ENCODE assay signal across 1 cellular context in genomic region chr1:100037665-100038400, GRCh38.
A peak's percentile ranks its signal among the peaks of the same experiment; 100 is the strongest.
TF ChIP-seq lines count a peak whose summit lies in the region.

No MANE protein-coding gene starts in this region.

TF ChIP-seq in K562, 482 proteins besides CTCF, POLR2A, EP300 and RAD21 (continued from another document):
- TF ChIP-seq, protein P1, sequence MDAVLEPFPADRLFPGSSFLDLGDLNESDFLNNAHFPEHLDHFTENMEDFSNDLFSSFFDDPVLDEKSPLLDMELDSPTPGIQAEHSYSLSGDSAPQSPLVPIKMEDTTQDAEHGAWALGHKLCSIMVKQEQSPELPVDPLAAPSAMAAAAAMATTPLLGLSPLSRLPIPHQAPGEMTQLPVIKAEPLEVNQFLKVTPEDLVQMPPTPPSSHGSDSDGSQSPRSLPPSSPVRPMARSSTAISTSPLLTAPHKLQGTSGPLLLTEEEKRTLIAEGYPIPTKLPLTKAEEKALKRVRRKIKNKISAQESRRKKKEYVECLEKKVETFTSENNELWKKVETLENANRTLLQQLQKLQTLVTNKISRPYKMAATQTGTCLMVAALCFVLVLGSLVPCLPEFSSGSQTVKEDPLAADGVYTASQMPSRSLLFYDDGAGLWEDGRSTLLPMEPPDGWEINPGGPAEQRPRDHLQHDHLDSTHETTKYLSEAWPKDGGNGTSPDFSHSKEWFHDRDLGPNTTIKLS (IDR thresholded peaks at IDR 0.05; ENCODE audit: borderline replicate concordance, low read depth): no peak
- TF ChIP-seq SREBF2 (CRISPR knock-in tag; IDR thresholded peaks at IDR 0.05) (no peak), SUPT5H (IDR thresholded peaks at IDR 0.05) (peak; percentile 94), MEF2D (tag; conservative IDR thresholded peaks at IDR 0.05; ENCODE audit: low read depth) (no peak), NCOA4 (IDR thresholded peaks at IDR 0.05; ENCODE audit: partially characterized antibody) (no peak), TBP (optimal IDR thresholded peaks at IDR 0.05; ENCODE audit: low read depth, low read length) (peak; percentile 96), TARDBP (IDR thresholded peaks at IDR 0.05) (peak; percentile 82), DACH1 (IDR thresholded peaks at IDR 0.05; ENCODE audit: partially characterized antibody) (no peak), BDP1 (IDR thresholded peaks at IDR 0.05; ENCODE audit: insufficient read depth, insufficient read length) (no peak), MTA3 (IDR thresholded peaks at IDR 0.05; ENCODE audit: borderline replicate concordance) (peak; percentile 89), GATA2 (CRISPR knock-in tag; IDR thresholded peaks at IDR 0.05) (peak; percentile 82), NFIC (IDR thresholded peaks at IDR 0.05) (peak; percentile 46), PCBP2 (IDR thresholded peaks at IDR 0.05; ENCODE audit: low read depth, low read length, poor library complexity, severe bottlenecking) (no peak), TSHZ1 (CRISPR knock-in tag; IDR thresholded peaks at IDR 0.05) (no peak), NEUROD1 (IDR thresholded peaks at IDR 0.05; ENCODE audit: borderline replicate concordance, low read depth, low read length, partially characterized antibody) (peak; percentile 33), RBFOX2 (IDR thresholded peaks at IDR 0.05; ENCODE audit: low read depth, low read length) (peak; percentile 95), MTF1 (CRISPR knock-in tag; IDR thresholded peaks at IDR 0.05; ENCODE audit: borderline replicate concordance) (no peak), POLR2AphosphoS5 (IDR thresholded peaks at IDR 0.05; ENCODE audit: control insufficient read depth, insufficient read depth, low read depth, low read length) (peak; percentile 93), PURB (CRISPR knock-in tag; IDR thresholded peaks at IDR 0.05; ENCODE audit: low read depth) (no peak)
- TF ChIP-seq, protein P2, sequence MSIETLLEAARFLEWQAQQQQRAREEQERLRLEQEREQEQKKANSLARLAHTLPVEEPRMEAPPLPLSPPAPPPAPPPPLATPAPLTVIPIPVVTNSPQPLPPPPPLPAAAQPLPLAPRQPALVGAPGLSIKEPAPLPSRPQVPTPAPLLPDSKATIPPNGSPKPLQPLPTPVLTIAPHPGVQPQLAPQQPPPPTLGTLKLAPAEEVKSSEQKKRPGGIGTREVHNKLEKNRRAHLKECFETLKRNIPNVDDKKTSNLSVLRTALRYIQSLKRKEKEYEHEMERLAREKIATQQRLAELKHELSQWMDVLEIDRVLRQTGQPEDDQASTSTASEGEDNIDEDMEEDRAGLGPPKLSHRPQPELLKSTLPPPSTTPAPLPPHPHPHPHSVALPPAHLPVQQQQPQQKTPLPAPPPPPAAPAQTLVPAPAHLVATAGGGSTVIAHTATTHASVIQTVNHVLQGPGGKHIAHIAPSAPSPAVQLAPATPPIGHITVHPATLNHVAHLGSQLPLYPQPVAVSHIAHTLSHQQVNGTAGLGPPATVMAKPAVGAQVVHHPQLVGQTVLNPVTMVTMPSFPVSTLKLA (conservative IDR thresholded peaks at IDR 0.05): peak; percentile 73 to 89
- TF ChIP-seq, protein P3, sequence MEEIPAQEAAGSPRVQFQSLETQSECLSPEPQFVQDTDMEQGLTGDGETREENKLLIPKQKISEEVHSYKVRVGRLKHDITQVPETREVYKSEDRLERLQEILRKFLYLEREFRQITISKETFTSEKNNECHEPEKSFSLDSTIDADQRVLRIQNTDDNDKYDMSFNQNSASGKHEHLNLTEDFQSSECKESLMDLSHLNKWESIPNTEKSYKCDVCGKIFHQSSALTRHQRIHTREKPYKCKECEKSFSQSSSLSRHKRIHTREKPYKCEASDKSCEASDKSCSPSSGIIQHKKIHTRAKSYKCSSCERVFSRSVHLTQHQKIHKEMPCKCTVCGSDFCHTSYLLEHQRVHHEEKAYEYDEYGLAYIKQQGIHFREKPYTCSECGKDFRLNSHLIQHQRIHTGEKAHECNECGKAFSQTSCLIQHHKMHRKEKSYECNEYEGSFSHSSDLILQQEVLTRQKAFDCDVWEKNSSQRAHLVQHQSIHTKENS (CRISPR knock-in tag; IDR thresholded peaks at IDR 0.05): no peak
- TF ChIP-seq, protein P4, sequence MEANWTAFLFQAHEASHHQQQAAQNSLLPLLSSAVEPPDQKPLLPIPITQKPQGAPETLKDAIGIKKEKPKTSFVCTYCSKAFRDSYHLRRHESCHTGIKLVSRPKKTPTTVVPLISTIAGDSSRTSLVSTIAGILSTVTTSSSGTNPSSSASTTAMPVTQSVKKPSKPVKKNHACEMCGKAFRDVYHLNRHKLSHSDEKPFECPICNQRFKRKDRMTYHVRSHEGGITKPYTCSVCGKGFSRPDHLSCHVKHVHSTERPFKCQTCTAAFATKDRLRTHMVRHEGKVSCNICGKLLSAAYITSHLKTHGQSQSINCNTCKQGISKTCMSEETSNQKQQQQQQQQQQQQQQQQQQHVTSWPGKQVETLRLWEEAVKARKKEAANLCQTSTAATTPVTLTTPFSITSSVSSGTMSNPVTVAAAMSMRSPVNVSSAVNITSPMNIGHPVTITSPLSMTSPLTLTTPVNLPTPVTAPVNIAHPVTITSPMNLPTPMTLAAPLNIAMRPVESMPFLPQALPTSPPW (CRISPR knock-in tag; IDR thresholded peaks at IDR 0.05): peak; percentile 82
- TF ChIP-seq, protein P5, sequence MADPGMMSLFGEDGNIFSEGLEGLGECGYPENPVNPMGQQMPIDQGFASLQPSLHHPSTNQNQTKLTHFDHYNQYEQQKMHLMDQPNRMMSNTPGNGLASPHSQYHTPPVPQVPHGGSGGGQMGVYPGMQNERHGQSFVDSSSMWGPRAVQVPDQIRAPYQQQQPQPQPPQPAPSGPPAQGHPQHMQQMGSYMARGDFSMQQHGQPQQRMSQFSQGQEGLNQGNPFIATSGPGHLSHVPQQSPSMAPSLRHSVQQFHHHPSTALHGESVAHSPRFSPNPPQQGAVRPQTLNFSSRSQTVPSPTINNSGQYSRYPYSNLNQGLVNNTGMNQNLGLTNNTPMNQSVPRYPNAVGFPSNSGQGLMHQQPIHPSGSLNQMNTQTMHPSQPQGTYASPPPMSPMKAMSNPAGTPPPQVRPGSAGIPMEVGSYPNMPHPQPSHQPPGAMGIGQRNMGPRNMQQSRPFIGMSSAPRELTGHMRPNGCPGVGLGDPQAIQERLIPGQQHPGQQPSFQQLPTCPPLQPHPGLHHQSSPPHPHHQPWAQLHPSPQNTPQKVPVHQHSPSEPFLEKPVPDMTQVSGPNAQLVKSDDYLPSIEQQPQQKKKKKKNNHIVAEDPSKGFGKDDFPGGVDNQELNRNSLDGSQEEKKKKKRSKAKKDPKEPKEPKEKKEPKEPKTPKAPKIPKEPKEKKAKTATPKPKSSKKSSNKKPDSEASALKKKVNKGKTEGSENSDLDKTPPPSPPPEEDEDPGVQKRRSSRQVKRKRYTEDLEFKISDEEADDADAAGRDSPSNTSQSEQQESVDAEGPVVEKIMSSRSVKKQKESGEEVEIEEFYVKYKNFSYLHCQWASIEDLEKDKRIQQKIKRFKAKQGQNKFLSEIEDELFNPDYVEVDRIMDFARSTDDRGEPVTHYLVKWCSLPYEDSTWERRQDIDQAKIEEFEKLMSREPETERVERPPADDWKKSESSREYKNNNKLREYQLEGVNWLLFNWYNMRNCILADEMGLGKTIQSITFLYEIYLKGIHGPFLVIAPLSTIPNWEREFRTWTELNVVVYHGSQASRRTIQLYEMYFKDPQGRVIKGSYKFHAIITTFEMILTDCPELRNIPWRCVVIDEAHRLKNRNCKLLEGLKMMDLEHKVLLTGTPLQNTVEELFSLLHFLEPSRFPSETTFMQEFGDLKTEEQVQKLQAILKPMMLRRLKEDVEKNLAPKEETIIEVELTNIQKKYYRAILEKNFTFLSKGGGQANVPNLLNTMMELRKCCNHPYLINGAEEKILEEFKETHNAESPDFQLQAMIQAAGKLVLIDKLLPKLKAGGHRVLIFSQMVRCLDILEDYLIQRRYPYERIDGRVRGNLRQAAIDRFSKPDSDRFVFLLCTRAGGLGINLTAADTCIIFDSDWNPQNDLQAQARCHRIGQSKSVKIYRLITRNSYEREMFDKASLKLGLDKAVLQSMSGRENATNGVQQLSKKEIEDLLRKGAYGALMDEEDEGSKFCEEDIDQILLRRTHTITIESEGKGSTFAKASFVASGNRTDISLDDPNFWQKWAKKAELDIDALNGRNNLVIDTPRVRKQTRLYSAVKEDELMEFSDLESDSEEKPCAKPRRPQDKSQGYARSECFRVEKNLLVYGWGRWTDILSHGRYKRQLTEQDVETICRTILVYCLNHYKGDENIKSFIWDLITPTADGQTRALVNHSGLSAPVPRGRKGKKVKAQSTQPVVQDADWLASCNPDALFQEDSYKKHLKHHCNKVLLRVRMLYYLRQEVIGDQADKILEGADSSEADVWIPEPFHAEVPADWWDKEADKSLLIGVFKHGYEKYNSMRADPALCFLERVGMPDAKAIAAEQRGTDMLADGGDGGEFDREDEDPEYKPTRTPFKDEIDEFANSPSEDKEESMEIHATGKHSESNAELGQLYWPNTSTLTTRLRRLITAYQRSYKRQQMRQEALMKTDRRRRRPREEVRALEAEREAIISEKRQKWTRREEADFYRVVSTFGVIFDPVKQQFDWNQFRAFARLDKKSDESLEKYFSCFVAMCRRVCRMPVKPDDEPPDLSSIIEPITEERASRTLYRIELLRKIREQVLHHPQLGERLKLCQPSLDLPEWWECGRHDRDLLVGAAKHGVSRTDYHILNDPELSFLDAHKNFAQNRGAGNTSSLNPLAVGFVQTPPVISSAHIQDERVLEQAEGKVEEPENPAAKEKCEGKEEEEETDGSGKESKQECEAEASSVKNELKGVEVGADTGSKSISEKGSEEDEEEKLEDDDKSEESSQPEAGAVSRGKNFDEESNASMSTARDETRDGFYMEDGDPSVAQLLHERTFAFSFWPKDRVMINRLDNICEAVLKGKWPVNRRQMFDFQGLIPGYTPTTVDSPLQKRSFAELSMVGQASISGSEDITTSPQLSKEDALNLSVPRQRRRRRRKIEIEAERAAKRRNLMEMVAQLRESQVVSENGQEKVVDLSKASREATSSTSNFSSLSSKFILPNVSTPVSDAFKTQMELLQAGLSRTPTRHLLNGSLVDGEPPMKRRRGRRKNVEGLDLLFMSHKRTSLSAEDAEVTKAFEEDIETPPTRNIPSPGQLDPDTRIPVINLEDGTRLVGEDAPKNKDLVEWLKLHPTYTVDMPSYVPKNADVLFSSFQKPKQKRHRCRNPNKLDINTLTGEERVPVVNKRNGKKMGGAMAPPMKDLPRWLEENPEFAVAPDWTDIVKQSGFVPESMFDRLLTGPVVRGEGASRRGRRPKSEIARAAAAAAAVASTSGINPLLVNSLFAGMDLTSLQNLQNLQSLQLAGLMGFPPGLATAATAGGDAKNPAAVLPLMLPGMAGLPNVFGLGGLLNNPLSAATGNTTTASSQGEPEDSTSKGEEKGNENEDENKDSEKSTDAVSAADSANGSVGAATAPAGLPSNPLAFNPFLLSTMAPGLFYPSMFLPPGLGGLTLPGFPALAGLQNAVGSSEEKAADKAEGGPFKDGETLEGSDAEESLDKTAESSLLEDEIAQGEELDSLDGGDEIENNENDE (IDR thresholded peaks at IDR 0.05; ENCODE audit: low read depth, low read length): no peak
